22 cellular contexts compared by ENCODE assay signal in the genomic region with DNA sequence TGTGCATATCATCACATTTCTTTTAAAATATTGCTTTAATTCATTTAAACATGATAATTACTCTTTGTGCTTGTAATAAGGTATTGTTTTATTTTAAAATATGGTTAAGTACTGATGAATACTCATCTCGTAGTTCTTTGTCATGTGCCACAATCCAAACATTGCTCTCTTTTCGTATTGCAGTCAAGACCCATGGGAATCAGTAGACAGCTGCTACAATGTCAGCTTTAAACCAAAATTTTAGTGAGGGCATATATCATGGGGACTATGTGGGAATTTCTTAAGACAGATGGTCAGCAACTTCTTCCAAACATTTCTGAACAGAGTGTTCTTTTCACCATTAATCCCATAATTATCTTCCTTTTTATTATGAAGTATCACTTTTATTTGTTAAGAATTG.
"Had no signal": no experiment of that assay in that cellular context is flagged by ENCODE, and none has a peak within 500 bp of the region (broad histone marks: within the 10 kb centered on the region; RNA-seq: fewer than 3 reads in every experiment).

No MANE protein-coding gene starts in this region.

- DNase-seq: colonic mucosa; cortex of kidney; effector CD8-positive, alpha-beta T cell; effector memory CD8-positive, alpha-beta T cell; endodermal cell; erythroblast; esophagus squamous epithelium; foreskin fibroblast; foreskin melanocyte; gastrocnemius medialis; glutamatergic neuron; head of caudate nucleus; heart right ventricle; hippocampal formation; left cardiac atrium; left lung; left ventricle myocardium superior; lower lobe of right lung; mesenchymal stem cell; mucosa of descending colon had no signal

- H3K27ac ChIP-seq: colonic mucosa, epithelial cell of prostate, esophagus squamous epithelium, gastrocnemius medialis, heart right ventricle, left lung, lower lobe of right lung had no signal

- H3K9me3 ChIP-seq: colonic mucosa, esophagus squamous epithelium, gastrocnemius medialis, heart right ventricle, left lung, lower lobe of right lung, mucosa of descending colon had no signal

- ATAC-seq: effector memory CD8-positive, alpha-beta T cell; esophagus mucosa; gastrocnemius medialis; heart right ventricle; left cardiac atrium; left lung; left ventricle myocardium superior; lower lobe of right lung; mucosa of descending colon had no signal

- H3K4me3 ChIP-seq: colonic mucosa, esophagus squamous epithelium, gastrocnemius medialis, heart right ventricle, left lung, lower lobe of right lung, mucosa of descending colon had no signal

- H3K27me3 ChIP-seq: colonic mucosa, esophagus squamous epithelium, gastrocnemius medialis, heart right ventricle, left lung had no signal

- H3K36me3 ChIP-seq: colonic mucosa, esophagus squamous epithelium, gastrocnemius medialis, heart right ventricle, left lung, lower lobe of right lung had no signal

- H3K4me1 ChIP-seq: colonic mucosa, gastrocnemius medialis, heart right ventricle, left lung, lower lobe of right lung had no signal
